Comparison of ENCODE assay signal across 1 cellular context in the genomic region with DNA sequence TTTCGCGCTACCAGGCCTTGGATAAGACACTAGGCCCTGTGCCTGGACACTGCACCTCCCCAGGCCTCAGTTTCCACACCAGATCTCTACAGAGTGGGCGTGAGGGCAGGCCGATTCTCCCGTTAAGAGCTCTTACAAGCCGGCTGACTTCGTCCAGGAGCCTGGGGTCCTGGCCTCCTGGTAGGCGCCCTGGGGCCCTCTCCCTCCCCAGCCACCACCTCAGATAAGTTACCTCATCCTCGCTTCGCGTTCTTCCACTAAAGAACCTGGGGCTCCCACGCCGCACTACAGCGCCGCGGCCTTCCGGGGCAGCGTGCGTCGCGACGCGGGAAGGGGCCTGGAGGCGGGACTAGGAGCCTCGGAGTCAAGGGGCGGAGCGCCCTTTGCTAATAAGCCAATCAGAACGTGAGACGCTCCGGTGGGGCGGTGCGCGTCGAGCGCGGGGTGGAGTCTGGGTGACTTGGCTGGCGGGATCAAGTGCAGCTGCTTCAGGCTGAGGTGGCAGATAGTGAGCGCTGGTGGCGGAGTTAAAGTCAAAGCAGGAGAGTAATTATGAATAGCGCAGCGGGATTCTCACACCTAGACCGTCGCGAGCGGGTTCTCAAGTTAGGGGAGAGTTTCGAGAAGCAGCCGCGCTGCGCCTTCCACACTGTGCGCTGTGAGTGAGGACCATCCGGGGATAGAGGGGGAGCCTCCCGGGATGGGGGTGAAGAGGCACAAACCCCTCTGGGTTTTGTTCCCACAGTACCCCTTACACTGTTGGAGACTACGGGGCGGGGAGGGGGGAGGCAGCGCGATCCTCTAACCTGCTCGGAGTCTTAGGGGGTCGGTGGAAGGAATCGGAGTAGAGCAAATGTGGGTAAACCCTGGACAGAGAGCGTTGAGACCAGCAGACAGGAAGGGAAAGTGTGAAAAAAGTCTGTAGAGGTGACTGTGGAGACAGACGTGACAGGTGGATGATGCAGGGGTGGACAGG.
TF ChIP-seq lines count a peak whose summit lies in the region.

A gene (plus strand): TSS at position 476 of the 976 bp plus-strand sequence. CDS start 77 bp downstream, at position 553.
A gene with protein sequence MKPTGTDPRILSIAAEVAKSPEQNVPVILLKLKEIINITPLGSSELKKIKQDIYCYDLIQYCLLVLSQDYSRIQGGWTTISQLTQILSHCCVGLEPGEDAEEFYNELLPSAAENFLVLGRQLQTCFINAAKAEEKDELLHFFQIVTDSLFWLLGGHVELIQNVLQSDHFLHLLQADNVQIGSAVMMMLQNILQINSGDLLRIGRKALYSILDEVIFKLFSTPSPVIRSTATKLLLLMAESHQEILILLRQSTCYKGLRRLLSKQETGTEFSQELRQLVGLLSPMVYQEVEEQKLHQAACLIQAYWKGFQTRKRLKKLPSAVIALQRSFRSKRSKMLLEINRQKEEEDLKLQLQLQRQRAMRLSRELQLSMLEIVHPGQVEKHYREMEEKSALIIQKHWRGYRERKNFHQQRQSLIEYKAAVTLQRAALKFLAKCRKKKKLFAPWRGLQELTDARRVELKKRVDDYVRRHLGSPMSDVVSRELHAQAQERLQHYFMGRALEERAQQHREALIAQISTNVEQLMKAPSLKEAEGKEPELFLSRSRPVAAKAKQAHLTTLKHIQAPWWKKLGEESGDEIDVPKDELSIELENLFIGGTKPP (minus strand): TSS at position 327 of the 976 bp plus-strand sequence. CDS start 6,100 bp downstream, outside the sequence.

TF ChIP-seq in HCT116, 20 proteins besides CTCF, POLR2A, EP300 and RAD21 (continued from another document):
- TF ChIP-seq POLR2AphosphoS5 (IDR thresholded peaks at IDR 0.05; ENCODE audit: low read depth, low read length) (peak; percentile 90), ZNF274 (IDR thresholded peaks at IDR 0.05; ENCODE audit: low read depth, low read length) (no peak), JUND (IDR thresholded peaks at IDR 0.05) (no peak), EGR1 (IDR thresholded peaks at IDR 0.05; ENCODE audit: low read depth) (no peak), SIN3A (IDR thresholded peaks at IDR 0.05; ENCODE audit: low read depth) (peak; percentile 74), SP1 (IDR thresholded peaks at IDR 0.05; ENCODE audit: low read depth) (peak; percentile 61), EZH2 (IDR thresholded peaks at IDR 0.05) (no peak), ELF1 (IDR thresholded peaks at IDR 0.05; ENCODE audit: borderline replicate concordance, low read depth) (no peak; the same call in 1 of the 2 replicates), SRF (IDR thresholded peaks at IDR 0.05; ENCODE audit: low read depth) (no peak), ZFX (IDR thresholded peaks at IDR 0.05) (peak; percentile 94), TCF7L2 (IDR thresholded peaks at IDR 0.05; ENCODE audit: borderline replicate concordance, extremely low read depth, insufficient read depth, insufficient read length) (no peak)
- TF ChIP-seq, protein P1, sequence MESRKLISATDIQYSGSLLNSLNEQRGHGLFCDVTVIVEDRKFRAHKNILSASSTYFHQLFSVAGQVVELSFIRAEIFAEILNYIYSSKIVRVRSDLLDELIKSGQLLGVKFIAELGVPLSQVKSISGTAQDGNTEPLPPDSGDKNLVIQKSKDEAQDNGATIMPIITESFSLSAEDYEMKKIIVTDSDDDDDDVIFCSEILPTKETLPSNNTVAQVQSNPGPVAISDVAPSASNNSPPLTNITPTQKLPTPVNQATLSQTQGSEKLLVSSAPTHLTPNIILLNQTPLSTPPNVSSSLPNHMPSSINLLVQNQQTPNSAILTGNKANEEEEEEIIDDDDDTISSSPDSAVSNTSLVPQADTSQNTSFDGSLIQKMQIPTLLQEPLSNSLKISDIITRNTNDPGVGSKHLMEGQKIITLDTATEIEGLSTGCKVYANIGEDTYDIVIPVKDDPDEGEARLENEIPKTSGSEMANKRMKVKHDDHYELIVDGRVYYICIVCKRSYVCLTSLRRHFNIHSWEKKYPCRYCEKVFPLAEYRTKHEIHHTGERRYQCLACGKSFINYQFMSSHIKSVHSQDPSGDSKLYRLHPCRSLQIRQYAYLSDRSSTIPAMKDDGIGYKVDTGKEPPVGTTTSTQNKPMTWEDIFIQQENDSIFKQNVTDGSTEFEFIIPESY (IDR thresholded peaks at IDR 0.05; ENCODE audit: extremely low read depth, insufficient replicate concordance, low read length) = no peak
- TF ChIP-seq, protein P2, sequence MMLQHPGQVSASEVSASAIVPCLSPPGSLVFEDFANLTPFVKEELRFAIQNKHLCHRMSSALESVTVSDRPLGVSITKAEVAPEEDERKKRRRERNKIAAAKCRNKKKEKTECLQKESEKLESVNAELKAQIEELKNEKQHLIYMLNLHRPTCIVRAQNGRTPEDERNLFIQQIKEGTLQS (IDR thresholded peaks at IDR 0.05) = no peak
- TF ChIP-seq, protein P3, sequence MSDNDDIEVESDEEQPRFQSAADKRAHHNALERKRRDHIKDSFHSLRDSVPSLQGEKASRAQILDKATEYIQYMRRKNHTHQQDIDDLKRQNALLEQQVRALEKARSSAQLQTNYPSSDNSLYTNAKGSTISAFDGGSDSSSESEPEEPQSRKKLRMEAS (IDR thresholded peaks at IDR 0.05) = peak; percentile 89
